8 cellular contexts compared by ENCODE assay signal in genomic region chr2:224039080-224039769, GRCh38. TPM values are rescaled to one million over a fixed set of nuclear protein-coding genes. Genes with fewer than 3 reads are reported as not detected.
A peak's percentile ranks its signal among the peaks of the same experiment; 100 is the strongest.
DNase-seq lines count a peak whose midpoint lies in the region; ATAC-seq and TF ChIP-seq lines count a peak whose summit lies in the region.

A gene with protein sequence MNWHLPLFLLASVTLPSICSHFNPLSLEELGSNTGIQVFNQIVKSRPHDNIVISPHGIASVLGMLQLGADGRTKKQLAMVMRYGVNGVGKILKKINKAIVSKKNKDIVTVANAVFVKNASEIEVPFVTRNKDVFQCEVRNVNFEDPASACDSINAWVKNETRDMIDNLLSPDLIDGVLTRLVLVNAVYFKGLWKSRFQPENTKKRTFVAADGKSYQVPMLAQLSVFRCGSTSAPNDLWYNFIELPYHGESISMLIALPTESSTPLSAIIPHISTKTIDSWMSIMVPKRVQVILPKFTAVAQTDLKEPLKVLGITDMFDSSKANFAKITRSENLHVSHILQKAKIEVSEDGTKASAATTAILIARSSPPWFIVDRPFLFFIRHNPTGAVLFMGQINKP (minus strand): TSS chr2:224039286. CDS start chr2:224001900, 37,386 bp downstream.

- peak; percentile 47 for ATAC-seq in HG02588 (IDR thresholded peaks at IDR 0.05; ENCODE audit: unreplicated experiment)
- ATAC-seq in right lobe of liver: peak; percentile 39 to 64 (median 47)
- no peak for ATAC-seq in GM18870 (IDR thresholded peaks at IDR 0.05; ENCODE audit: unreplicated experiment)

- H3K4me1 ChIP-seq in duodenal mucosa (ENCODE audit: control insufficient read depth in 1 of 2, insufficient read depth in 2 of 2, low read length in 2 of 2) (peaks cover 6 to 11% of the 10 kb centered on the region in 2 donors), right lobe of liver (peaks cover 0 to 16% (median under 1%) of the 10 kb centered on the region in 4 donors)

- peak; percentile 43 for DNase-seq in NCI-H1694 treated with DMSO at 0.1 percent for 48 hours (lab: John Stamatoyannopoulos, UW)
- DNase-seq in activated CD4-positive, alpha-beta T cell treated with anti-CD3 and anti-CD28 coated beads for 48 hours: peak; percentile 56
- peak; percentile 38 to 61 (median 48) for DNase-seq in right lobe of liver
- DNase-seq in stimulated activated CD4-positive, alpha-beta T cell treated with anti-CD3 and anti-CD28 coated beads, Interleukin-4, amount 100 ng/mL, for 24 hours: peak; percentile 42

- no CpG with 5 or more reads among the region's 91 CpGs for WGBS in right lobe of liver (ENCODE audit: insufficient coverage, low coverage, low lambda C conversion rate, missing lambda C conversion rate)

- H3K9me3 ChIP-seq in duodenal mucosa (ENCODE audit: control insufficient read depth in 1 of 2, low read length in 2 of 2): no peaks in the 10 kb centered on the region
- H3K9me3 ChIP-seq in right lobe of liver: no peaks in the 10 kb centered on the region

- TF ChIP-seq POLR2A in right lobe of liver (IDR thresholded peaks at IDR 0.05): no peak

- H3K27ac ChIP-seq in duodenal mucosa (ENCODE audit: low read depth, low read length) (no peak within 1 kb of the TSS), right lobe of liver (no peak within 1 kb of the TSS)

- H3K4me3 ChIP-seq in GM12875 (ENCODE audit: low read depth, low read length) (no peak within 1 kb of the TSS), duodenal mucosa (ENCODE audit: low read depth in 1 of 2, low read length in 2 of 2) (peak within 1 kb of the TSS; percentile 62 to 63), right lobe of liver (peak within 1 kb of the TSS; percentile 44 to 55 (median 49))

- 0 out of 2 replicates have a peak, but pooled peaks have one; percentile 10 for TF ChIP-seq CTCF in GM12875 (IDR thresholded peaks at IDR 0.05; ENCODE audit: borderline replicate concordance, insufficient read depth, low read depth, low read length)
- TF ChIP-seq CTCF in right lobe of liver (IDR thresholded peaks at IDR 0.05): peak in 3 of 4 donors; percentile 7 to 12 (median 9)

- H3K36me3 ChIP-seq in duodenal mucosa (ENCODE audit: control insufficient read depth in 1 of 2, insufficient read depth in 2 of 2, low read length in 2 of 2) (no peaks in the 10 kb centered on the region), right lobe of liver (no peaks in the 10 kb centered on the region)

- H3K27me3 ChIP-seq in duodenal mucosa (ENCODE audit: control insufficient read depth in 1 of 2, insufficient read depth in 2 of 2, low read length in 2 of 2) (peaks cover 35 to 37% of the 10 kb centered on the region in 2 donors), right lobe of liver (no peaks in the 10 kb centered on the region)

- peak within 1 kb of the TSS in 1 of 2 donors; percentile 16 for H3K9ac ChIP-seq in duodenal mucosa (ENCODE audit: low read depth in 1 of 2, low read length in 2 of 2)

- intact Hi-C loops in right lobe of liver (cut with DNase I): no loop called here

RNA-seq across cellular contexts. Expression of the gene that starts here (rescaled TPM):
- 1 to 10 TPM; 1.2 to 5.1 (median 2.1) TPM for total RNA-seq in right lobe of liver
